In genomic region chr17:27318633-27319032, GRCh38 we compare ENCODE assay signal across 26 cellular contexts. TPM values are rescaled to one million over a fixed set of nuclear protein-coding genes. Genes with fewer than 3 reads are reported as not detected.
DNase-seq lines count a peak whose midpoint lies in the region; TF ChIP-seq lines count a peak whose summit lies in the region.
"Had no signal": no experiment of that assay in that cellular context is flagged by ENCODE, and none has a peak within 500 bp of the region (broad histone marks: within the 10 kb centered on the region; RNA-seq: fewer than 3 reads in every experiment).

No MANE protein-coding gene starts in this region.

- intact Hi-C loops in tibial artery (cut with DNase I; ENCODE audit: low total_unique reads): no loop called here
- intact Hi-C loops in uterus (cut with DNase I; ENCODE audit: low total_unique reads): no loop called here

- no peaks in the 10 kb centered on the region for H3K9me3 Mint-ChIP-seq in nephron
- H3K9me3 Mint-ChIP-seq: activated naive CD8-positive, alpha-beta T cell treated with anti-CD3 and anti-CD28 coated beads, Interleukin-2, amount 10 ng/mL, durations not matched to agents 7 days and 5 days; natural killer cell treated with Interleukin-12 subunit alpha and Interleukin-12 subunit beta and Interleukin-15 and Interleukin-18, amount 100 ng/mL, for 72 hours; stimulated activated memory B cell treated with anti-CD40 and anti-IgM and Interleukin-4, amounts not matched to agents 10 μg/mL and 1 μg/mL and 100 μg/mL, for 72 hours had no signal

- no peak overlapping the region for H3K4me3 ChIP-seq in coronary artery
- H3K4me3 ChIP-seq in tibial artery: no peak overlapping the region
- no peak overlapping the region for H3K4me3 ChIP-seq in uterus
- H3K4me3 ChIP-seq: BLaER1, heart left ventricle, lower lobe of right lung, suprapubic skin had no signal

- TF ChIP-seq POLR2A in uterus (IDR thresholded peaks at IDR 0.05): no peak

- no peaks in the 10 kb centered on the region for H3K27me3 Mint-ChIP-seq in nephron (ENCODE audit: low read depth)
- H3K27me3 Mint-ChIP-seq: activated CD4-positive, alpha-beta T cell treated with anti-CD3 and anti-CD28 coated beads for 36 hours; activated naive CD8-positive, alpha-beta T cell treated with anti-CD3 and anti-CD28 coated beads, Interleukin-2, amount 10 ng/mL, durations not matched to agents 7 days and 5 days; natural killer cell treated with Interleukin-12 subunit alpha and Interleukin-12 subunit beta and Interleukin-15 and Interleukin-18, amount 100 ng/mL, for 72 hours; stimulated activated memory B cell treated with anti-CD40 and anti-IgM and Interleukin-4, amounts not matched to agents 10 μg/mL and 1 μg/mL and 100 μg/mL, for 72 hours had no signal

- DNase-seq in NCI-H82 treated with DMSO at 0.1 percent for 48 hours (lab: John Stamatoyannopoulos, UW; ENCODE audit: unreplicated experiment) (peak; percentile 87), coronary artery (ENCODE audit: low spot score) (peak; percentile 8), tibial artery (no peak), DMS53 treated with DMSO at 0.1 percent for 48 hours (lab: John Stamatoyannopoulos, UW; ENCODE audit: unreplicated experiment) (no peak), uterus (no peak), GM10266 (ENCODE audit: extremely low spot score) (no peak)
- DNase-seq: activated CD4-positive, alpha-beta T cell treated with anti-CD3 and anti-CD28 coated beads for 36 hours; activated gamma-delta T cell treated with Interleukin-2 at 50 U/mL for 16 hours; activated naive CD8-positive, alpha-beta T cell treated with anti-CD3 and anti-CD28 coated beads, Interleukin-2, amount 10 ng/mL, durations not matched to agents 7 days and 5 days; activated T-cell treated with anti-CD3 and anti-CD28 coated beads, Interleukin-2, amount 50 U/mL, for 1 hour; aorta; cortex of kidney; effector memory CD4-positive, alpha-beta T cell; foreskin fibroblast; heart left ventricle; lower lobe of right lung; MM.1S; NCI-H2029; NCI-H2227 treated with DMSO at 0.1 percent for 48 hours; NCI-H526; SIG-M5 had no signal

- peak overlapping the region; percentile 69 to 73 for H3K27ac ChIP-seq in coronary artery
- H3K27ac ChIP-seq in tibial artery: peak overlapping the region; percentile 55 to 61
- no peak overlapping the region for H3K27ac ChIP-seq in uterus
- H3K27ac ChIP-seq: BLaER1, suprapubic skin had no signal

- H3K4me1 Mint-ChIP-seq in nephron: peaks cover 45% of the 10 kb centered on the region
- H3K4me1 Mint-ChIP-seq: activated CD4-positive, alpha-beta T cell treated with anti-CD3 and anti-CD28 coated beads for 36 hours; activated naive CD8-positive, alpha-beta T cell treated with anti-CD3 and anti-CD28 coated beads, Interleukin-2, amount 10 ng/mL, durations not matched to agents 7 days and 5 days had no signal

- peaks cover 52% of the 10 kb centered on the region for H3K36me3 Mint-ChIP-seq in nephron (ENCODE audit: low read depth)

- TF ChIP-seq CTCF in coronary artery (IDR thresholded peaks at IDR 0.05) (no peak), nephron (IDR thresholded peaks at IDR 0.05; ENCODE audit: unreplicated experiment in 3 of 3) (no peak), tibial artery (IDR thresholded peaks at IDR 0.05) (no peak), uterus (IDR thresholded peaks at IDR 0.05) (no peak), GM10266 (IDR thresholded peaks at IDR 0.05; ENCODE audit: control insufficient read depth, insufficient read depth, low read depth, missing control alignments) (no peak)

- peak overlapping the region in 2 of 3 experiments; percentile 32 to 59 for H3K27ac Mint-ChIP-seq in nephron
- H3K27ac Mint-ChIP-seq: activated CD4-positive, alpha-beta T cell treated with anti-CD3 and anti-CD28 coated beads for 36 hours; activated naive CD8-positive, alpha-beta T cell treated with anti-CD3 and anti-CD28 coated beads, Interleukin-2, amount 10 ng/mL, durations not matched to agents 7 days and 5 days had no signal

- H3K36me3 ChIP-seq in tibial artery: peaks cover 34 to 58% (median 50%) of the 10 kb centered on the region in 3 donors
- no peaks in the 10 kb centered on the region for H3K36me3 ChIP-seq in uterus

- H3K27me3 ChIP-seq in tibial artery: no peaks in the 10 kb centered on the region
- no peaks in the 10 kb centered on the region for H3K27me3 ChIP-seq in uterus
- H3K27me3 ChIP-seq: BLaER1, heart left ventricle, suprapubic skin had no signal

- H3K4me3 Mint-ChIP-seq in nephron: no peak overlapping the region
- H3K4me3 Mint-ChIP-seq: activated CD4-positive, alpha-beta T cell treated with anti-CD3 and anti-CD28 coated beads for 36 hours; activated naive CD8-positive, alpha-beta T cell treated with anti-CD3 and anti-CD28 coated beads, Interleukin-2, amount 10 ng/mL, durations not matched to agents 7 days and 5 days; natural killer cell treated with Interleukin-12 subunit alpha and Interleukin-12 subunit beta and Interleukin-15 and Interleukin-18, amount 100 ng/mL, for 72 hours; stimulated activated memory B cell treated with anti-CD40 and anti-IgM and Interleukin-4, amounts not matched to agents 10 μg/mL and 1 μg/mL and 100 μg/mL, for 72 hours had no signal

- H3K9me3 ChIP-seq in tibial artery: no peaks in the 10 kb centered on the region
- H3K9me3 ChIP-seq in uterus: no peaks in the 10 kb centered on the region
- H3K9me3 ChIP-seq: BLaER1, heart left ventricle, lower lobe of right lung, suprapubic skin had no signal

- H3K4me1 ChIP-seq in tibial artery (peaks cover 0 to 55% (median 31%) of the 10 kb centered on the region in 4 donors), uterus (peaks cover 3 to 10% of the 10 kb centered on the region in 2 donors)

RNA-seq across cellular contexts. Expression of gene WSB1, which starts 24.7 kb away (rescaled TPM):
- total RNA-seq in uterus: 100 to 1,000 TPM; 140 to 421 (median 354) TPM

Comparison
In these comparisons a context has a peak if more than half of its experiments do, and no peak if none do; other contexts are left out.
1. DNase-seq: peak in NCI-H82 treated with DMSO at 0.1 percent for 48 hours (single experiment) and coronary artery (single experiment); none in tibial artery (0 of 2), DMS53 treated with DMSO at 0.1 percent for 48 hours (single experiment), uterus (0 of 2) and GM10266 (single experiment).
2. H3K27ac ChIP-seq: peak in coronary artery (2 of 2) and tibial artery (2 of 2); none in uterus (0 of 2).